ENCODE assay signal across 8 cellular contexts in the genomic region with DNA sequence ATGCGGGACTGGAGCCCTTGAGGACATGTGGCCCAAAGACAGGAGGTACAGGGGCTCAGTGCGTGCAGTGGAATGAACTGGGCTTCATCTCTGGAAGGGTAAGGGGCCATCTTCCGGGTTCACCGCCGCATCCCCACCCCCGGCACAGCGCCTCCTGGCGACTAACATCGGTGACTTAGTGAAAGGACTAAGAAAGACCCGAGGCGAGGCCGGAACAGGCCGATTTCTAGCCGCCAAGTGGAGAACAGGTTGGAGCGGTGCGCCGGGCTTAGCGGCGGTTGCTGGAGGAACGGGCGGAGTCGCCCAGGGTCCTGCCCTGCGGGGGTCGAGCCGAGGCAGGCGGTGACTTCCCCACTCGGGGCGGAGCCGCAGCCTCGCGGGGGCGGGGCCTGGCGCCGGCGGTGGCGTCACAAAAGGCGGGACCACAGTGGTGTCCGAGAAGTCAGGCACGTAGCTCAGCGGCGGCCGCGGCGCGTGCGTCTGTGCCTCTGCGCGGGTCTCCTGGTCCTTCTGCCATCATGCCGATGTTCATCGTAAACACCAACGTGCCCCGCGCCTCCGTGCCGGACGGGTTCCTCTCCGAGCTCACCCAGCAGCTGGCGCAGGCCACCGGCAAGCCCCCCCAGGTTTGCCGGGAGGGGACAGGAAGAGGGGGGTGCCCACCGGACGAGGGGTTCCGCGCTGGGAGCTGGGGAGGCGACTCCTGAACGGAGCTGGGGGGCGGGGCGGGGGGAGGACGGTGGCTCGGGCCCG. TPM values are rescaled to one million over a fixed set of nuclear protein-coding genes. Genes with fewer than 3 reads are reported as not detected.
DNase-seq lines count a peak whose midpoint lies in the region; TF ChIP-seq lines count a peak whose summit lies in the region.

A gene (plus strand): TSS at position 427 of the 753 bp plus-strand sequence. CDS start 92 bp downstream, at position 519.

- no peaks in the 10 kb centered on the region for H3K9me3 Mint-ChIP-seq in HFFc6
- H3K9me3 Mint-ChIP-seq in activated naive CD4-positive, alpha-beta T cell treated with anti-CD3 and anti-CD28 coated beads, Interleukin-2, amount 10 ng/mL, durations not matched to agents 7 days and 5 days: no peaks in the 10 kb centered on the region

- H3K27ac Mint-ChIP-seq in HFFc6: peak within 1 kb of the TSS; percentile 93
- H3K27ac Mint-ChIP-seq in activated naive CD4-positive, alpha-beta T cell treated with anti-CD3 and anti-CD28 coated beads, Interleukin-2, amount 10 ng/mL, durations not matched to agents 7 days and 5 days: peak within 1 kb of the TSS; percentile 96

- no peaks in the 10 kb centered on the region for H3K9me3 ChIP-seq in SK-N-MC (ENCODE audit: low read depth, low read length)

- CTCF ChIA-PET in activated naive CD4-positive, alpha-beta T cell treated with anti-CD3 and anti-CD28 coated beads, Interleukin-2, amount 10 ng/mL, durations not matched to agents 7 days and 5 days (lab: Charles Lee): interaction anchor here (0.7 to 3.2 kb wide), 18 partner anchors 9 to 260 kb away, joined by 3 to 28 read pairs (median 4); a partner anchor contains a TSS

- peak within 1 kb of the TSS; percentile 92 for H3K4me3 Mint-ChIP-seq in HFFc6
- peak within 1 kb of the TSS; percentile 96 for H3K4me3 Mint-ChIP-seq in activated naive CD4-positive, alpha-beta T cell treated with anti-CD3 and anti-CD28 coated beads, Interleukin-2, amount 10 ng/mL, durations not matched to agents 7 days and 5 days

- DNase-seq in GM10266 (ENCODE audit: extremely low spot score) (peak; percentile 98), HFFc6 (peak; percentile 88), NAMALWA (ENCODE audit: low spot score) (peak; percentile 98), SK-N-MC (ENCODE audit: low read depth, low spot score) (peak; percentile 26), germinal center (ENCODE audit: low spot score) (peak; percentile 97), nucleus accumbens (lab: John Stamatoyannopoulos, UW) (peak; percentile 33 to 96 (median 90)), superior temporal gyrus (ENCODE audit: extremely low spot score) (peak; percentile 92)
- DNase-seq in activated naive CD4-positive, alpha-beta T cell treated with anti-CD3 and anti-CD28 coated beads, Interleukin-2, amount 10 ng/mL, durations not matched to agents 7 days and 5 days: peak; percentile 97

- TF ChIP-seq CTCF in GM10266 (IDR thresholded peaks at IDR 0.05; ENCODE audit: control insufficient read depth, insufficient read depth, low read depth, missing control alignments): peak; percentile 78
- TF ChIP-seq CTCF in HFFc6 (IDR thresholded peaks at IDR 0.05): peak; percentile 91

- H3K27ac ChIP-seq in SK-N-MC: peak within 1 kb of the TSS; percentile 84

- H3K27me3 Mint-ChIP-seq in HFFc6 (ENCODE audit: insufficient read depth): peaks cover 5% of the 10 kb centered on the region
- H3K27me3 Mint-ChIP-seq in activated naive CD4-positive, alpha-beta T cell treated with anti-CD3 and anti-CD28 coated beads, Interleukin-2, amount 10 ng/mL, durations not matched to agents 7 days and 5 days: no peaks in the 10 kb centered on the region

- peaks cover 29% of the 10 kb centered on the region for H3K36me3 ChIP-seq in SK-N-MC (ENCODE audit: insufficient read depth, low read length)

- H3K9ac ChIP-seq in SK-N-MC (ENCODE audit: insufficient read length): peak within 1 kb of the TSS; percentile 92

- peaks cover 20% of the 10 kb centered on the region for H3K36me3 Mint-ChIP-seq in HFFc6 (ENCODE audit: low read depth)
- peaks cover 33% of the 10 kb centered on the region for H3K36me3 Mint-ChIP-seq in activated naive CD4-positive, alpha-beta T cell treated with anti-CD3 and anti-CD28 coated beads, Interleukin-2, amount 10 ng/mL, durations not matched to agents 7 days and 5 days

- peaks cover 20% of the 10 kb centered on the region for H3K4me1 Mint-ChIP-seq in HFFc6 (ENCODE audit: low read depth)
- H3K4me1 Mint-ChIP-seq in activated naive CD4-positive, alpha-beta T cell treated with anti-CD3 and anti-CD28 coated beads, Interleukin-2, amount 10 ng/mL, durations not matched to agents 7 days and 5 days: peaks cover 40% of the 10 kb centered on the region

- H3K4me3 ChIP-seq in SK-N-MC: peak within 1 kb of the TSS; percentile 99

RNA-seq across cellular contexts. Expression of the gene that starts here (rescaled TPM):
- total RNA-seq in HFFc6 (2021; fragmentation: NEBNext Ultra II Directional; extraction: Animal tissue kit (Norgen Biotek cat#: 25700)): 100 to 1,000 TPM; 625 to 741 (median 699) TPM

Comparison
In these comparisons a context has a peak if more than half of its experiments do, and no peak if none do; other contexts are left out.
1. Peak in every context shown above with its lines: DNase-seq, H3K4me3 ChIP-seq and H3K27ac ChIP-seq.
2. DNase-seq: peak in every context shown above with its lines; median percentile 98 in GM10266; 98 in NAMALWA; 97 in activated naive CD4-positive, alpha-beta T cell treated with anti-CD3 and anti-CD28 coated beads, Interleukin-2, amount 10 ng/mL, durations not matched to agents 7 days and 5 days; 97 in germinal center; 92 in superior temporal gyrus; 90 in nucleus accumbens; 88 in HFFc6; 26 in SK-N-MC.